ENCODE assay signal across 21 cellular contexts in the genomic region with DNA sequence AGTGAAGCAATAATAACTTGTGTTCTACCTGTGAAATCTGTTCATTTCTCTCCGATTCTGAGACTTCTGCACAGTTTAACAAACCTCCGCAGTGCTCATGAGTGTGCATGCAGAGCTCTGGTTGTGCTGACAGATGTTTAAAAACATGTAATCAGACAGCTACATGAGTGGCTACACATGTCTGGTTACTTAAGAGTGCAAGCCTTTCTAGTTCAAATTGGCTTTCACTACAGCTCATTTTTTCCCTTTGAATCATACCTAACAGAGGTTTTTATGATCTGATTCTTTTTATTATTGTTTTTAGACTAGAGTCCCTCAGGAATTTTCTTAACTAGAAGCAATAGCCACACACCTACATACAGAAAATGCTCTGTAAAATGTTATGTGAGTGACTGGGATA.
DNase-seq lines count a peak whose midpoint lies in the region; ATAC-seq and TF ChIP-seq lines count a peak whose summit lies in the region.
"Had no signal": no experiment of that assay in that cellular context is flagged by ENCODE, and none has a peak within 500 bp of the region (broad histone marks: within the 10 kb centered on the region; RNA-seq: fewer than 3 reads in every experiment).

No MANE protein-coding gene starts in this region.

- no peak overlapping the region for H3K9ac ChIP-seq in rectal smooth muscle tissue (ENCODE audit: low read length)

- peak; percentile 57 for ATAC-seq in RWPE2 (ENCODE audit: low read depth)
- ATAC-seq in activated CD4-positive, CD25-positive, alpha-beta regulatory T cell treated with anti-CD3 and anti-CD28 coated beads, Interleukin-2, amount 50 U/mL, for 24 hours = no peak
- ATAC-seq: activated CD4-positive, alpha-beta T cell treated with anti-CD3 and anti-CD28 coated beads for 36 hours; activated CD8-positive, alpha-beta memory T cell treated with anti-CD3 and anti-CD28 coated beads, Interleukin-2, amount 10 ng/mL, durations not matched to agents 7 days and 5 days; esophagus mucosa; K562 had no signal

- H3K27me3 Mint-ChIP-seq in CD8-positive, alpha-beta memory T cell = peaks cover 0 to 5% of the 10 kb centered on the region in 2 donors

- POLR2A ChIA-PET in CD8-positive, alpha-beta memory T cell (lab: Charles Lee) = no interaction called here

- H3K27ac Mint-ChIP-seq in CD8-positive, alpha-beta memory T cell = no peak overlapping the region
- H3K27ac Mint-ChIP-seq: activated CD4-positive, alpha-beta T cell treated with anti-CD3 and anti-CD28 coated beads for 36 hours; activated CD8-positive, alpha-beta memory T cell treated with anti-CD3 and anti-CD28 coated beads, Interleukin-2, amount 10 ng/mL, durations not matched to agents 7 days and 5 days had no signal

- DNase-seq in AG20443 (ENCODE audit: low spot score) = peak; percentile 44
- DNase-seq in RWPE2 (ENCODE audit: low spot score) = no peak
- DNase-seq in fibroblast of peridontal ligament (ENCODE audit: extremely low read depth) = peak; percentile 81
- no peak for DNase-seq in activated CD8-positive, alpha-beta memory T cell treated with anti-CD3 and anti-CD28 coated beads, Interleukin-2, amount 50 U/mL, for 4 hours
- no peak for DNase-seq in CD8-positive, alpha-beta memory T cell
- no peak for DNase-seq in activated T-cell treated with anti-CD3 and anti-CD28 coated beads, Interleukin-2, amount 50 U/mL, for 1 hour
- DNase-seq: activated CD4-positive, alpha-beta T cell treated with anti-CD3 and anti-CD28 coated beads for 36 hours; activated CD8-positive, alpha-beta memory T cell treated with anti-CD3 and anti-CD28 coated beads, Interleukin-2, amount 10 ng/mL, durations not matched to agents 7 days and 5 days; activated effector memory CD4-positive, alpha-beta T cell treated with Interleukin-2 at 50 U/mL for 16 hours; BE2C; dorsolateral prefrontal cortex; left ventricle myocardium inferior; NCI-H69; stimulated activated CD4-positive, alpha-beta T cell treated with anti-CD3 and anti-CD28 coated beads, Interleukin-4, amount 100 ng/mL, for 24 hours; substantia nigra had no signal

- H3K4me3 Mint-ChIP-seq in CD8-positive, alpha-beta memory T cell = no peak overlapping the region
- H3K4me3 Mint-ChIP-seq: activated CD4-positive, alpha-beta T cell treated with anti-CD3 and anti-CD28 coated beads for 36 hours; activated CD8-positive, alpha-beta memory T cell treated with anti-CD3 and anti-CD28 coated beads, Interleukin-2, amount 10 ng/mL, durations not matched to agents 7 days and 5 days had no signal

- H3K36me3 ChIP-seq in RWPE2 (ENCODE audit: low read depth) = no peaks in the 10 kb centered on the region
- H3K36me3 ChIP-seq in rectal smooth muscle tissue (ENCODE audit: control insufficient read depth, insufficient read depth, low read length) = no peaks in the 10 kb centered on the region
- no peaks in the 10 kb centered on the region for H3K36me3 ChIP-seq in CD8-positive, alpha-beta memory T cell (ENCODE audit: insufficient read depth, low read length)
- H3K36me3 ChIP-seq: BE2C, left ventricle myocardium inferior, neutrophil had no signal

- H3K9me3 ChIP-seq in RWPE2 (ENCODE audit: severe bottlenecking) = no peaks in the 10 kb centered on the region
- no peaks in the 10 kb centered on the region for H3K9me3 ChIP-seq in CD8-positive, alpha-beta memory T cell (ENCODE audit: low read length)
- H3K9me3 ChIP-seq: BE2C, neutrophil had no signal

- H3K36me3 Mint-ChIP-seq in CD8-positive, alpha-beta memory T cell = no peaks in the 10 kb centered on the region
- H3K36me3 Mint-ChIP-seq: activated CD8-positive, alpha-beta memory T cell treated with anti-CD3 and anti-CD28 coated beads, Interleukin-2, amount 10 ng/mL, durations not matched to agents 7 days and 5 days had no signal

- no peak overlapping the region for H3K27ac ChIP-seq in RWPE2 (ENCODE audit: poor library complexity, severe bottlenecking)
- H3K27ac ChIP-seq in rectal smooth muscle tissue (ENCODE audit: low read depth, low read length) = peak overlapping the region; percentile 30
- H3K27ac ChIP-seq in CD8-positive, alpha-beta memory T cell (ENCODE audit: low read depth, low read length) = no peak overlapping the region
- H3K27ac ChIP-seq: dorsolateral prefrontal cortex, HL-60, left ventricle myocardium inferior, neutrophil had no signal

- H3K4me1 ChIP-seq in RWPE2 (ENCODE audit: insufficient read depth, poor library complexity, severe bottlenecking) (peaks cover 16% of the 10 kb centered on the region), rectal smooth muscle tissue (ENCODE audit: control insufficient read depth, insufficient read depth, low read length) (peaks cover 6% of the 10 kb centered on the region)
- no peaks in the 10 kb centered on the region for H3K4me1 ChIP-seq in CD8-positive, alpha-beta memory T cell (ENCODE audit: insufficient read depth, low read length)
- H3K4me1 ChIP-seq: BE2C, left ventricle myocardium inferior had no signal

- H3K9me3 Mint-ChIP-seq in CD8-positive, alpha-beta memory T cell = no peaks in the 10 kb centered on the region

- H3K27me3 ChIP-seq in RWPE2 (ENCODE audit: insufficient read depth, poor library complexity, severe bottlenecking) (no peaks in the 10 kb centered on the region), rectal smooth muscle tissue (ENCODE audit: control insufficient read depth, insufficient read depth, low read length) (no peaks in the 10 kb centered on the region)
- H3K27me3 ChIP-seq in CD8-positive, alpha-beta memory T cell (ENCODE audit: insufficient read depth, low read length, poor library complexity, severe bottlenecking) = no peaks in the 10 kb centered on the region
- H3K27me3 ChIP-seq: BE2C, dorsolateral prefrontal cortex, neutrophil had no signal

- no peaks in the 10 kb centered on the region for H3K4me1 Mint-ChIP-seq in CD8-positive, alpha-beta memory T cell
- H3K4me1 Mint-ChIP-seq: activated CD8-positive, alpha-beta memory T cell treated with anti-CD3 and anti-CD28 coated beads, Interleukin-2, amount 10 ng/mL, durations not matched to agents 7 days and 5 days had no signal

- no peak for TF ChIP-seq CTCF in RWPE2 (IDR thresholded peaks at IDR 0.05; ENCODE audit: poor library complexity, severe bottlenecking)

- no peak overlapping the region for H3K4me3 ChIP-seq in RWPE2 (ENCODE audit: severe bottlenecking)
- H3K4me3 ChIP-seq in rectal smooth muscle tissue (ENCODE audit: low read length) = no peak overlapping the region
- H3K4me3 ChIP-seq in CD8-positive, alpha-beta memory T cell (ENCODE audit: low read length) = no peak overlapping the region
- H3K4me3 ChIP-seq: dorsolateral prefrontal cortex, K562, left ventricle myocardium inferior had no signal

- CTCF ChIA-PET in CD8-positive, alpha-beta memory T cell (lab: Charles Lee) = no interaction called here

Comparison
In these comparisons a context has a peak if more than half of its experiments do, and no peak if none do; other contexts are left out.
1. DNase-seq: peak in AG20443 (single experiment) and fibroblast of peridontal ligament (single experiment); none in RWPE2 (single experiment), activated CD8-positive, alpha-beta memory T cell treated with anti-CD3 and anti-CD28 coated beads, Interleukin-2, amount 50 U/mL, for 4 hours (single experiment), CD8-positive, alpha-beta memory T cell (0 of 5) and activated T-cell treated with anti-CD3 and anti-CD28 coated beads, Interleukin-2, amount 50 U/mL, for 1 hour (single experiment).